17 cellular contexts compared by ENCODE assay signal in the genomic region with DNA sequence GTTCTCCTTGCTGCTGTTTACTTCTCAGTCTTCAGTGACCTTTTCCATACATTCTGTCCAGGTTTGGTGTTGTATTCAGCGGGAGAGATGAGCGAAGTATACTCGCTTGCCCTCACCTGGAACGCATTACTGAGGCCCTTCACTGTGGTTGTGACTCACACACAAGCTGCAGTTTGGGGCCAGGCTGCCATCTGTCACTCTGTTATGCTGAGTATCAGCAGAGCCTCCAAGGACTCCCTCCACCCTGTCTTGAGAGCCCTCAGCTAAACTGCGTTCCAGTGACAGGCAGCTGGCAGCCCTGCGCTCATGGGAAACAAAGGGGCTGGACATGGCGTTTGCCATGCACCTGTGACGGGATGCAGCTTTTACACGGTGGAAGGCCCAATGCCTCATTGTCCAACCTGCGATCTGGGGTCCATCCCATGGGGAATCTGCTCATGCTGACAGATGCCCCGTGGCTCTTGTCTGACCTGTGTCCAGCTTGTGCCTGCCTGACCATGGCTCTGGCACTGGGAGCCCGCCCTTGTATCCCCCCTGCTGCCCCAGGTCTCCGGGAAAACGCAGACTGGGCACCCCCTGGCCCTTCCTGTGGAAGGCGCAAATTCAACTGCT. TPM values are rescaled to one million over a fixed set of nuclear protein-coding genes. Genes with fewer than 3 reads are reported as not detected.
DNase-seq lines count a peak whose midpoint lies in the region; ATAC-seq and TF ChIP-seq lines count a peak whose summit lies in the region.
"Had no signal": no experiment of that assay in that cellular context is flagged by ENCODE, and none has a peak within 500 bp of the region (broad histone marks: within the 10 kb centered on the region; RNA-seq: fewer than 3 reads in every experiment).

No MANE protein-coding gene starts in this region.

- H3K36me3 ChIP-seq in IMR-90 (ENCODE audit: control insufficient read depth, insufficient read depth, low read length) (no peaks in the 10 kb centered on the region), trophoblast cell (ENCODE audit: control insufficient read depth in 1 of 2, insufficient read depth in 2 of 2, low read length in 2 of 2) (no peaks in the 10 kb centered on the region), prostate gland (no peaks in the 10 kb centered on the region)
- H3K36me3 ChIP-seq: thyroid gland had no signal

- DNase-seq in NCI-H2196 (lab: John Stamatoyannopoulos, UW; ENCODE audit: unreplicated experiment) = peak; percentile 4
- DNase-seq in NCI-H2196 treated with DMSO at 0.1 percent for 48 hours (lab: John Stamatoyannopoulos, UW; ENCODE audit: unreplicated experiment) = no peak
- DNase-seq in IMR-90 = peak; percentile 27
- no peak for DNase-seq in trophoblast cell
- no peak for DNase-seq in prostate gland (ENCODE audit: low spot score)
- DNase-seq in ecto neural progenitor cell (ENCODE audit: low spot score) = no peak
- DNase-seq: ACHN; activated T-cell treated with anti-CD3 and anti-CD28 coated beads, Interleukin-2, amount 50 U/mL, for 48 hours; Calu3; Kasumi-1; NCI-H1930; stimulated activated CD4-positive, alpha-beta T cell treated with anti-CD3 and anti-CD28 coated beads, Interleukin-4, amount 100 ng/mL, for 24 hours; thyroid gland had no signal

- H2AFZ ChIP-seq in IMR-90 (replicated peaks; ENCODE audit: low read length, poor library complexity) = no peak overlapping the region
- no peak overlapping the region for H2AFZ ChIP-seq in trophoblast cell (ENCODE audit: insufficient read depth, low read length, poor library complexity)

- H2BK120ac ChIP-seq in IMR-90 (ENCODE audit: low read depth, low read length) (no peak overlapping the region), trophoblast cell (ENCODE audit: insufficient read depth, low read length, poor library complexity) (no peak overlapping the region)

- H3K9me1 ChIP-seq in IMR-90 (ENCODE audit: insufficient read depth, low read length) = no peaks in the 10 kb centered on the region

- no peak overlapping the region for H2BK15ac ChIP-seq in IMR-90 (ENCODE audit: low read depth, low read length)

- no peak overlapping the region for H3K9ac ChIP-seq in IMR-90 (ENCODE audit: low read depth, low read length)
- peak overlapping the region; percentile 72 for H3K9ac ChIP-seq in trophoblast cell (ENCODE audit: low read length)

- TF ChIP-seq RAD21 in IMR-90 (IDR thresholded peaks at IDR 0.05; ENCODE audit: low read length) = no peak

- no peak overlapping the region for H2BK12ac ChIP-seq in trophoblast cell (ENCODE audit: low read length)

- H3K4me1 ChIP-seq in IMR-90 (ENCODE audit: control insufficient read depth, insufficient read depth, low read length) = no peaks in the 10 kb centered on the region
- no peaks in the 10 kb centered on the region for H3K4me1 ChIP-seq in trophoblast cell (ENCODE audit: control insufficient read depth in 1 of 2, insufficient read depth in 2 of 2, low read length in 2 of 2)
- peaks cover 4% of the 10 kb centered on the region for H3K4me1 ChIP-seq in prostate gland (replicated peaks)

- dilution Hi-C loops in IMR-90 (cut with HindIII; ENCODE audit: low sequenced_read_pairs, unreplicated experiment) = no loop called here

- no peak overlapping the region for H3K27ac ChIP-seq in IMR-90 (ENCODE audit: insufficient read depth, low read length)
- no peak overlapping the region for H3K27ac ChIP-seq in trophoblast cell (ENCODE audit: low read depth, low read length)
- no peak overlapping the region for H3K27ac ChIP-seq in prostate gland
- H3K27ac ChIP-seq: thyroid gland had no signal

- H3K4me3 ChIP-seq in IMR-90 (ENCODE audit: insufficient read depth, low read depth, low read length) (no peak overlapping the region), trophoblast cell (ENCODE audit: low read depth, low read length) (no peak overlapping the region), prostate gland (no peak overlapping the region)
- H3K4me3 ChIP-seq: thyroid gland had no signal

- H4K91ac ChIP-seq in IMR-90 (ENCODE audit: insufficient read depth, low read depth, low read length) (no peak overlapping the region), trophoblast cell (ENCODE audit: low read depth, low read length) (no peak overlapping the region)

- TF ChIP-seq POLR2A in IMR-90 (IDR thresholded peaks at IDR 0.05; ENCODE audit: low read depth, low read length) = no peak
- TF ChIP-seq POLR2A in prostate gland (IDR thresholded peaks at IDR 0.05) = no peak

- H4K20me1 ChIP-seq in IMR-90 (ENCODE audit: insufficient read depth, low read length) = no peaks in the 10 kb centered on the region; the same call in 1 of the 2 replicates

- no peak overlapping the region for H4K12ac ChIP-seq in trophoblast cell (ENCODE audit: low read depth, low read length)

- no peak overlapping the region for H2BK20ac ChIP-seq in IMR-90 (ENCODE audit: low read depth, low read length)

- CTCF ChIA-PET in IMR-90 (lab: Yijun Ruan, JAX) = no interaction called here

- intact Hi-C loops in IMR-90 (cut with micrococcal nuclease) = no loop called here
- intact Hi-C loops in prostate gland (cut with DNase I) = loop anchor here (10.0 kb wide), 1 partner anchor 476 kb away; no protein-coding TSS in a partner anchor

- H4K5ac ChIP-seq in IMR-90 (ENCODE audit: low read depth, low read length) = no peak overlapping the region

- no peak overlapping the region for H3K4ac ChIP-seq in IMR-90 (ENCODE audit: low read depth, low read length)
- H3K4ac ChIP-seq in trophoblast cell (ENCODE audit: low read depth, low read length) = no peak overlapping the region

- H3K9me3 ChIP-seq in IMR-90 (ENCODE audit: control insufficient read depth, insufficient read depth, low read length) = no peaks in the 10 kb centered on the region
- H3K9me3 ChIP-seq in trophoblast cell (ENCODE audit: insufficient read depth, low read depth, low read length) = no peaks in the 10 kb centered on the region
- no peaks in the 10 kb centered on the region for H3K9me3 ChIP-seq in prostate gland
- H3K9me3 ChIP-seq: thyroid gland had no signal

- in situ Hi-C loops in IMR-90 (cut with MboI; ENCODE audit: low sequenced_read_pairs) = loop anchor here (10.0 kb wide), 1 partner anchor 276 kb away; no protein-coding TSS in a partner anchor

- H3K14ac ChIP-seq in IMR-90 (replicated peaks; ENCODE audit: low read depth, low read length) = no peak overlapping the region
- H3K14ac ChIP-seq in trophoblast cell (ENCODE audit: low read length) = no peak overlapping the region

- H3K27me3 ChIP-seq in IMR-90 (ENCODE audit: control insufficient read depth, insufficient read depth, low read length) (peaks cover 2% of the 10 kb centered on the region), trophoblast cell (ENCODE audit: insufficient read depth, low read length) (no peaks in the 10 kb centered on the region), prostate gland (replicated peaks; ENCODE audit: insufficient read depth) (no peaks in the 10 kb centered on the region)
- H3K27me3 ChIP-seq: thyroid gland had no signal

- WGBS in IMR-90 (ENCODE audit: extremely low coverage in 2 of 2, insufficient read length in 1 of 2), 2 experiments = 69% methylated on average over 7 of the region's 15 CpGs; no CpG with 5 or more reads in 1 of the 2 experiments
- WGBS in trophoblast cell (ENCODE audit: extremely low coverage, insufficient coverage, insufficient read length) = no CpG with 5 or more reads among the region's 15 CpGs
- 70% methylated on average over 14 of the region's 15 CpGs for WGBS in prostate gland

- H3K56ac ChIP-seq in IMR-90 (ENCODE audit: extremely low read depth, insufficient read depth, low read length) = no peak overlapping the region

- no peak overlapping the region for H3K4me2 ChIP-seq in IMR-90 (ENCODE audit: low read depth, low read length)
- no peak overlapping the region for H3K4me2 ChIP-seq in trophoblast cell (ENCODE audit: low read length)

- TF ChIP-seq CTCF in IMR-90 (conservative IDR thresholded peaks at IDR 0.05; ENCODE audit: low read depth, low read length) (no peak), prostate gland (IDR thresholded peaks at IDR 0.05) (no peak)

- H3K18ac ChIP-seq in IMR-90 (ENCODE audit: low read depth, low read length) = no peak overlapping the region
- no peak overlapping the region for H3K18ac ChIP-seq in trophoblast cell (ENCODE audit: low read length)

- peaks cover 0 to 5% of the 10 kb centered on the region in 2 experiments; a peak in 1 of 4 replicates for H3K79me1 ChIP-seq in IMR-90 (ENCODE audit: low read depth in 1 of 2, low read length in 2 of 2)
- no peaks in the 10 kb centered on the region for H3K79me1 ChIP-seq in trophoblast cell (ENCODE audit: low read length)

- no peak overlapping the region for H4K8ac ChIP-seq in IMR-90 (ENCODE audit: low read depth in 2 of 2, low read length in 2 of 2)
- H4K8ac ChIP-seq in trophoblast cell (ENCODE audit: low read depth, low read length) = no peak overlapping the region

- H2AK9ac ChIP-seq in IMR-90 (replicated peaks; ENCODE audit: low read depth, low read length, poor library complexity) = no peak overlapping the region

- H2BK5ac ChIP-seq in IMR-90 (ENCODE audit: low read depth, low read length, poor library complexity, severe bottlenecking) = no peak overlapping the region
- no peak overlapping the region for H2BK5ac ChIP-seq in trophoblast cell (ENCODE audit: low read depth, low read length, poor library complexity)

- ATAC-seq in IMR-90 (ENCODE audit: low read depth) = no peak
- ATAC-seq in SK-N-SH treated with all-trans-retinoic acid at 6 μM for 48 hours = peak; percentile 90
- ATAC-seq in HG03097 (IDR thresholded peaks at IDR 0.05; ENCODE audit: low FRiP score, unreplicated experiment) = no peak

- H2AK5ac ChIP-seq in IMR-90 (ENCODE audit: low read depth, low read length) (no peak overlapping the region), trophoblast cell (ENCODE audit: low read length) (no peak overlapping the region)

- POLR2A ChIA-PET in IMR-90 (lab: Charles Lee; ENCODE audit: unreplicated experiment) = no interaction called here

- BruUV-seq in IMR-90 (replicated peaks; lab: Mats Ljungman, UMichigan) = no TSS peak

- H3K79me2 ChIP-seq in trophoblast cell (ENCODE audit: control insufficient read depth, insufficient read depth, low read length, poor library complexity) = no peaks in the 10 kb centered on the region

- no peak overlapping the region for H3K23ac ChIP-seq in IMR-90 (ENCODE audit: low read depth, low read length)
- no peak overlapping the region for H3K23ac ChIP-seq in trophoblast cell (ENCODE audit: low read length)

RNA-seq across cellular contexts. Expression of gene ZNF778, which starts 6.5 kb away (rescaled TPM):
- total RNA-seq in IMR-90 (2012; rRNA removed) (8.3 and 9.9 TPM in 2 replicates), prostate gland (10 to 100 TPM; 12.9 to 30.2 TPM)
- polyA plus RNA-seq in IMR-90 (2012; rRNA removed) = 4.1 and 5.6 TPM in 2 replicates
- 1.6 and 2.1 TPM in 2 replicates for polyA plus RNA-seq in IMR-90 (2012; cell fraction: cytosol; rRNA removed)
- 10.5 and 11.8 TPM in 2 replicates for polyA plus RNA-seq in IMR-90 (2012; cell fraction: nucleus; rRNA removed; ENCODE audit: low replicate concordance)
- 11.2 and 13.0 TPM in 2 replicates for polyA plus RNA-seq in trophoblast cell (2013)

RNA-seq across cellular contexts. Expression of gene SLC22A31, which starts 10.7 kb away (rescaled TPM):
- total RNA-seq in IMR-90 (2012; rRNA removed) (0.18 and 0.56 TPM in 2 replicates), prostate gland (1 to 10 TPM in 1 of 2 donors, not detected in 1; 4.6 TPM)
- 5.0 and 5.5 TPM in 2 replicates for polyA plus RNA-seq in IMR-90 (2012; rRNA removed)
- 2.8 and 4.2 TPM in 2 replicates for polyA plus RNA-seq in IMR-90 (2012; cell fraction: cytosol; rRNA removed)
- 48.5 and 137 TPM in 2 replicates for polyA plus RNA-seq in IMR-90 (2012; cell fraction: nucleus; rRNA removed; ENCODE audit: low replicate concordance)
- polyA plus RNA-seq in trophoblast cell (2013) = 2.1 and 2.2 TPM in 2 replicates
- total RNA-seq: endothelial cell of umbilical vein, glomerular endothelial cell had no signal

RNA-seq across cellular contexts. Expression of gene CDH15, which starts 39.5 kb away (rescaled TPM):
- total RNA-seq in IMR-90 (2012; rRNA removed) (0.18 and 0.28 TPM in 2 replicates), prostate gland (1 to 10 TPM in 1 of 2 donors, under 1 TPM in 1; 0.64 to 2.7 TPM)
- polyA plus RNA-seq in IMR-90 (2012; rRNA removed) = 0.62 and 0.65 TPM in 2 replicates
- polyA plus RNA-seq in IMR-90 (2012; cell fraction: cytosol; rRNA removed) = 0.74 and 0.78 TPM in 2 replicates
- 0.42 and 0.99 TPM in 2 replicates for polyA plus RNA-seq in IMR-90 (2012; cell fraction: nucleus; rRNA removed; ENCODE audit: low replicate concordance)
- 0.07 and 0.10 TPM in 2 replicates for polyA plus RNA-seq in trophoblast cell (2013)
- total RNA-seq: Calu3, endothelial cell of umbilical vein, thyroid gland had no signal

Comparison
In these comparisons a context has a peak if more than half of its experiments do, and no peak if none do; other contexts are left out.
1. DNase-seq: peak in NCI-H2196 (single experiment) and IMR-90 (single experiment); none in NCI-H2196 treated with DMSO at 0.1 percent for 48 hours (single experiment), trophoblast cell (0 of 2), prostate gland (single experiment) and ecto neural progenitor cell (single experiment).